28 cellular contexts compared by ENCODE assay signal in genomic region chr2:240147382-240147781, GRCh38. TPM values are rescaled to one million over a fixed set of nuclear protein-coding genes. Genes with fewer than 3 reads are reported as not detected.
"Had no signal": no experiment of that assay in that cellular context is flagged by ENCODE, and none has a peak within 500 bp of the region (broad histone marks: within the 10 kb centered on the region; RNA-seq: fewer than 3 reads in every experiment).

No MANE protein-coding gene starts in this region.

- H3K36me3 ChIP-seq: brain microvascular endothelial cell, esophagus squamous epithelium, gastrocnemius medialis, transverse colon, vagina had no signal

- FAIRE-seq: colon, islet of Langerhans had no signal

- H3K4me3 ChIP-seq: esophagus squamous epithelium, gastrocnemius medialis, transverse colon, vagina had no signal

- H3K4me3 Mint-ChIP-seq: activated CD8-positive, alpha-beta memory T cell treated with anti-CD3 and anti-CD28 coated beads, Interleukin-2, amount 10 ng/mL, durations not matched to agents 7 days and 5 days; activated CD8-positive, alpha-beta T cell treated with anti-CD3 and anti-CD28 coated beads for 36 hours; activated T-helper 1 cell treated with anti-CD3 and anti-CD28 coated beads, Interleukin-12 subunit alpha, Interleukin-12 subunit beta, Interleukin-2, Interleukin-4 antibody, amounts not matched to agents 30 ng/mL and 10 ng/mL and 1 ng/mL, durations not matched to agents 14 hours and 24 hours and 36 hours; stimulated activated naive B cell treated with anti-CD40 and anti-IgM and Interleukin-4, amounts not matched to agents 10 μg/mL and 1 μg/mL and 100 μg/mL, for 72 hours; WTC11 had no signal

- H3K4me1 ChIP-seq: vagina had no signal

- H3K27ac ChIP-seq: brain microvascular endothelial cell, esophagus squamous epithelium, gastrocnemius medialis, transverse colon, vagina had no signal

- H3K27ac Mint-ChIP-seq: activated CD8-positive, alpha-beta memory T cell treated with anti-CD3 and anti-CD28 coated beads, Interleukin-2, amount 10 ng/mL, durations not matched to agents 7 days and 5 days; activated CD8-positive, alpha-beta T cell treated with anti-CD3 and anti-CD28 coated beads for 36 hours; activated T-helper 1 cell treated with anti-CD3 and anti-CD28 coated beads, Interleukin-12 subunit alpha, Interleukin-12 subunit beta, Interleukin-2, Interleukin-4 antibody, amounts not matched to agents 30 ng/mL and 10 ng/mL and 1 ng/mL, durations not matched to agents 14 hours and 24 hours and 36 hours; stimulated activated naive B cell treated with anti-CD40 and anti-IgM and Interleukin-4, amounts not matched to agents 10 μg/mL and 1 μg/mL and 100 μg/mL, for 72 hours; WTC11 had no signal

- DNase-seq: activated CD8-positive, alpha-beta memory T cell treated with anti-CD3 and anti-CD28 coated beads, Interleukin-2, amount 10 ng/mL, durations not matched to agents 7 days and 5 days; activated CD8-positive, alpha-beta T cell treated with anti-CD3 and anti-CD28 coated beads for 36 hours; activated gamma-delta T cell; activated naive CD4-positive, alpha-beta T cell treated with anti-CD3 and anti-CD28 coated beads, Interleukin-2, amount 50 U/mL, for 16 hours; activated T-cell treated with anti-CD3 and anti-CD28 coated beads for 4 hours; brain microvascular endothelial cell; central memory CD4-positive, alpha-beta T cell; esophagus squamous epithelium; gastrocnemius medialis; head of caudate nucleus; left ventricle myocardium superior; occipital lobe; stimulated activated CD4-positive, alpha-beta T cell treated with anti-CD3 and anti-CD28 coated beads, Interleukin-2, amount 100 ng/mL, for 48 hours; stimulated activated CD8-positive, alpha-beta memory T cell treated with anti-CD3 and anti-CD28 coated beads, Interleukin-4, amount 100 ng/mL, for 48 hours; stimulated activated naive B cell treated with anti-CD40 and anti-IgM and Interleukin-4, amounts not matched to agents 10 μg/mL and 1 μg/mL and 100 μg/mL, for 72 hours; T1000; transverse colon had no signal

- H3K9me3 ChIP-seq: esophagus squamous epithelium, gastrocnemius medialis, transverse colon, vagina had no signal

- H3K36me3 Mint-ChIP-seq: activated CD8-positive, alpha-beta memory T cell treated with anti-CD3 and anti-CD28 coated beads, Interleukin-2, amount 10 ng/mL, durations not matched to agents 7 days and 5 days; stimulated activated naive B cell treated with anti-CD40 and anti-IgM and Interleukin-4, amounts not matched to agents 10 μg/mL and 1 μg/mL and 100 μg/mL, for 72 hours; WTC11 had no signal

- H3K27me3 ChIP-seq: brain microvascular endothelial cell, gastrocnemius medialis, transverse colon, vagina had no signal

- ATAC-seq: activated CD8-positive, alpha-beta memory T cell treated with anti-CD3 and anti-CD28 coated beads, Interleukin-2, amount 10 ng/mL, durations not matched to agents 7 days and 5 days; activated CD8-positive, alpha-beta T cell treated with anti-CD3 and anti-CD28 coated beads for 36 hours; gastrocnemius medialis; left ventricle myocardium superior; stimulated activated naive B cell treated with anti-CD40 and anti-IgM and Interleukin-4, amounts not matched to agents 10 μg/mL and 1 μg/mL and 100 μg/mL, for 72 hours; WTC11 had no signal

- H3K9me3 Mint-ChIP-seq: activated CD8-positive, alpha-beta T cell treated with anti-CD3 and anti-CD28 coated beads for 36 hours had no signal

- H3K4me1 Mint-ChIP-seq: activated CD8-positive, alpha-beta memory T cell treated with anti-CD3 and anti-CD28 coated beads, Interleukin-2, amount 10 ng/mL, durations not matched to agents 7 days and 5 days; WTC11 had no signal

RNA-seq across cellular contexts. Expression of gene OTOS, which starts 6.9 kb away (rescaled TPM):
- total RNA-seq: activated CD8-positive, alpha-beta memory T cell treated with anti-CD3 and anti-CD28 coated beads, Interleukin-2, amount 10 ng/mL, durations not matched to agents 7 days and 5 days; activated CD8-positive, alpha-beta T cell treated with anti-CD3 and anti-CD28 coated beads for 36 hours; activated T-helper 1 cell treated with anti-CD3 and anti-CD28 coated beads, Interleukin-12 subunit alpha, Interleukin-12 subunit beta, Interleukin-2, Interleukin-4 antibody, amounts not matched to agents 30 ng/mL and 10 ng/mL and 1 ng/mL, durations not matched to agents 14 hours and 24 hours and 36 hours; aorta; esophagus squamous epithelium; gastrocnemius medialis; left ventricle myocardium superior; mononuclear cell; myocyte; renal cortical epithelial cell; T-helper 1 cell treated with Interleukin-12 subunit alpha and Interleukin-12 subunit beta and Interleukin-4 antibody, amounts not matched to agents 30 ng/mL and 1 ng/mL, for 36 hours; temporal lobe; transverse colon; vagina; WTC11 had no signal
- polyA plus RNA-seq: aorta had no signal
